In the genomic region with DNA sequence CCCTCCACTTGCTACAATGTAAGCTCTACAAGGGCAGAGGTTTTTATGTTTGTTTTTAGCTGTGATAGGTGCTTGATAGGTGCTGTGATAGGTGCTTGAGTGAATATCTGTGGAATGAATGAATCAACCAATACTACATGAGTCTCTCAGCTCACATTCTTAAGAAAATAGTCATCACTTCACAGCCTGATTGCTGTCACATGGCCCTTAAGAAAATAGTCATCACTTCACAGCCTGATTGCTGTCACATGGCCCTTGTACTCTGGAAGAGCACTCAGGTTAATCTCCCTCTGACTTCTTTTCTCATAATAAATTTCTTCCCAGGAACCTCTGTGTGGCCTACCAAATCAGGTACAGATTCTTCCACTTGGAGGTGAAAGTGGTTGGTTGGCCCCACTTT, we compare ENCODE assay signal across 11 cellular contexts.
DNase-seq lines count a peak whose midpoint lies in the region; ATAC-seq and TF ChIP-seq lines count a peak whose summit lies in the region.
"Had no signal": no experiment of that assay in that cellular context is flagged by ENCODE, and none has a peak within 500 bp of the region (broad histone marks: within the 10 kb centered on the region; RNA-seq: fewer than 3 reads in every experiment).

No MANE protein-coding gene starts in this region.

- H3K4me1 ChIP-seq in upper lobe of left lung: peaks cover 0 to 3% (median 0%) of the 10 kb centered on the region in 4 donors
- H3K4me1 ChIP-seq: right atrium auricular region had no signal

- H3K27me3 ChIP-seq in upper lobe of left lung: no peaks in the 10 kb centered on the region
- H3K27me3 ChIP-seq: right atrium auricular region had no signal

- peak; percentile 46 to 93 for ATAC-seq in upper lobe of left lung (ENCODE audit: low FRiP score in 2 of 2)
- ATAC-seq in GM19023 (IDR thresholded peaks at IDR 0.05; ENCODE audit: unreplicated experiment): no peak

- H3K4me3 ChIP-seq in fibroblast of villous mesenchyme (ENCODE audit: low read depth, low read length): no peak overlapping the region
- no peak overlapping the region for H3K4me3 ChIP-seq in upper lobe of left lung
- H3K4me3 ChIP-seq: right atrium auricular region had no signal

- TF ChIP-seq POLR2A in upper lobe of left lung (IDR thresholded peaks at IDR 0.05): no peak

- in situ Hi-C loops in SK-MEL-5 (cut with HindIII; ENCODE audit: low pct_unique_long_range_greater_than_20kb, low sequenced_read_pairs): no loop called here

- H3K27ac ChIP-seq in upper lobe of left lung: peak overlapping the region in 1 of 4 donors; percentile 49
- H3K27ac ChIP-seq: right atrium auricular region had no signal

- no peak for TF ChIP-seq CTCF in fibroblast of villous mesenchyme (IDR thresholded peaks at IDR 0.05; ENCODE audit: insufficient read depth, low read depth, low read length)
- no peak for TF ChIP-seq CTCF in upper lobe of left lung (IDR thresholded peaks at IDR 0.05)

- TF ChIP-seq EP300 in upper lobe of left lung (IDR thresholded peaks at IDR 0.05): peak in 2 of 4 donors; percentile 29 to 97

- H3K36me3 ChIP-seq in upper lobe of left lung: no peaks in the 10 kb centered on the region
- H3K36me3 ChIP-seq: right atrium auricular region had no signal

- H3K9me3 ChIP-seq in upper lobe of left lung: peaks cover 0 to 3% (median 0%) of the 10 kb centered on the region in 4 donors
- H3K9me3 ChIP-seq: right atrium auricular region had no signal

- DNase-seq in HCEC 1CT: peak; percentile 65
- DNase-seq in SK-MEL-5 (ENCODE audit: low read depth, low spot score): peak; percentile 25
- DNase-seq in fibroblast of villous mesenchyme (ENCODE audit: low read depth): peak; percentile 33
- DNase-seq in upper lobe of left lung: peak in 1 of 2 donors; percentile 47
- no peak for DNase-seq in NCI-H748 (lab: John Stamatoyannopoulos, UW; ENCODE audit: unreplicated experiment)
- no peak for DNase-seq in putamen (ENCODE audit: low spot score)
- DNase-seq: erythroblast, NCI-H2171, SIG-M5 had no signal

Comparison
In these comparisons a context has a peak if more than half of its experiments do, and no peak if none do; other contexts are left out.
1. DNase-seq: peak in HCEC 1CT (single experiment), SK-MEL-5 (single experiment) and fibroblast of villous mesenchyme (single experiment); none in NCI-H748 (single experiment) and putamen (single experiment).